In genomic region chrX:74525116-74525515, GRCh38 we compare ENCODE assay signal across 24 cellular contexts.
DNase-seq lines count a peak whose midpoint lies in the region; ATAC-seq and TF ChIP-seq lines count a peak whose summit lies in the region.
"Had no signal": no experiment of that assay in that cellular context is flagged by ENCODE, and none has a peak within 500 bp of the region (broad histone marks: within the 10 kb centered on the region; RNA-seq: fewer than 3 reads in every experiment).

No MANE protein-coding gene starts in this region.

- intact Hi-C loops in right cardiac atrium (cut with DNase I): no loop called here
- intact Hi-C loops in esophagus squamous epithelium (cut with DNase I): no loop called here

- H3K36me3 ChIP-seq in right atrium auricular region: no peaks in the 10 kb centered on the region
- H3K36me3 ChIP-seq in esophagus squamous epithelium: no peaks in the 10 kb centered on the region

- H3K27me3 ChIP-seq in right atrium auricular region (no peaks in the 10 kb centered on the region), right cardiac atrium (ENCODE audit: control insufficient read depth, insufficient read depth) (no peaks in the 10 kb centered on the region), esophagus squamous epithelium (no peaks in the 10 kb centered on the region)

- TF ChIP-seq CTCF in right atrium auricular region (IDR thresholded peaks at IDR 0.05) (no peak), fibroblast of pulmonary artery (IDR thresholded peaks at IDR 0.05; ENCODE audit: low read length, missing control alignments) (no peak), esophagus squamous epithelium (IDR thresholded peaks at IDR 0.05) (no peak)

- H3K4me1 ChIP-seq in right atrium auricular region (peaks cover 0 to 5% of the 10 kb centered on the region in 2 donors), right cardiac atrium (ENCODE audit: control insufficient read depth, insufficient read depth, low read length) (peaks cover 3% of the 10 kb centered on the region), esophagus squamous epithelium (no peaks in the 10 kb centered on the region)
- H3K4me1 ChIP-seq: BLaER1 treated with 17β-estradiol and CSF1 and Interleukin-3, amounts not matched to agents 10 nM and 100 nM had no signal

- TF ChIP-seq POLR2A in esophagus squamous epithelium (IDR thresholded peaks at IDR 0.05): no peak

- H3K4me3 ChIP-seq in right atrium auricular region: no peak overlapping the region
- H3K4me3 ChIP-seq in right cardiac atrium (ENCODE audit: low read length): no peak overlapping the region
- no peak overlapping the region for H3K4me3 ChIP-seq in fibroblast of pulmonary artery (replicated peaks; ENCODE audit: low read depth, low read length)
- no peak overlapping the region for H3K4me3 ChIP-seq in esophagus squamous epithelium
- H3K4me3 ChIP-seq: BLaER1 treated with 17β-estradiol and CSF1 and Interleukin-3, amounts not matched to agents 10 nM and 100 nM; GM23338; SK-N-MC had no signal

- H3K27ac ChIP-seq in right atrium auricular region (no peak overlapping the region), right cardiac atrium (ENCODE audit: low read length) (no peak overlapping the region), esophagus squamous epithelium (no peak overlapping the region)
- H3K27ac ChIP-seq: BLaER1 treated with 17β-estradiol and CSF1 and Interleukin-3, amounts not matched to agents 10 nM and 100 nM; RWPE1; SK-N-MC had no signal

- no peaks in the 10 kb centered on the region for H3K9me3 ChIP-seq in right atrium auricular region
- H3K9me3 ChIP-seq in right cardiac atrium (ENCODE audit: control insufficient read depth, low read length): no peaks in the 10 kb centered on the region
- H3K9me3 ChIP-seq in esophagus squamous epithelium: no peaks in the 10 kb centered on the region

- ATAC-seq in right cardiac atrium: no peak
- ATAC-seq: GM23338, Panc1 had no signal

- DNase-seq in right atrium auricular region (ENCODE audit: low spot score): peak; percentile 11
- DNase-seq in right cardiac atrium: no peak
- peak; percentile 15 for DNase-seq in amniotic epithelial cell (ENCODE audit: low read depth)
- DNase-seq in fibroblast of pulmonary artery (ENCODE audit: low read depth): peak; percentile 46
- DNase-seq in NK-92 (lab: John Stamatoyannopoulos, UW; ENCODE audit: unreplicated experiment): no peak
- no peak for DNase-seq in esophagus squamous epithelium (lab: John Stamatoyannopoulos, UW)
- no peak for DNase-seq in NCI-H1048 (lab: John Stamatoyannopoulos, UW)
- DNase-seq: AML-193; CD4-positive, alpha-beta T cell; H9; KBM-7; MV-4-11; NCI-H1105 treated with DMSO at 0.1 percent for 48 hours; NCI-H146; NCI-H1930; NCI-H2107; NCI-H446 treated with DMSO at 0.1 percent for 48 hours; NCI-H526; SHP77 treated with DMSO at 0.1 percent for 48 hours had no signal

Comparison
In these comparisons a context has a peak if more than half of its experiments do, and no peak if none do; other contexts are left out.
1. DNase-seq: peak in right atrium auricular region (single experiment), amniotic epithelial cell (single experiment) and fibroblast of pulmonary artery (single experiment); none in right cardiac atrium (0 of 3), NK-92 (single experiment), esophagus squamous epithelium (single experiment) and NCI-H1048 (single experiment).